Comparison of ENCODE assay signal across 34 cellular contexts in the genomic region with DNA sequence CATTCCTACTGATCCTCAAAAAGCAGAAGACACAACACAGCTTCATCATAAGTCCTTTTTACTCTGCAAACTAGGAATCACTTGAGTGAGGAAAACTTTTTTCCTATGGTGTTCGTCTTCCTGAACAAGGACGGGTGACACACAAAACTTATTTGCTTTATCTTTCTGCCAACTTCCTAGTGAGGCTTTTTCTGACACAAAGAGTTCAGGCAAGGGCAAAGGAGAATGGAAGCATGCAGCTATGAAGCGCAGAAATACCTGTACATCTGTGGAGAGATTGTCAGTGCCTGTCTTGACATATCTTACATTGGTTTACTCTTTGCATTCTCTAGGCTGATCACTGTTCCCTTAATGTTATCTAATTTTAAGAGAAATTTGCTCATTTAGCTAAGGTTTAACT.
"Had no signal": no experiment of that assay in that cellular context is flagged by ENCODE, and none has a peak within 500 bp of the region (broad histone marks: within the 10 kb centered on the region; RNA-seq: fewer than 3 reads in every experiment).

No MANE protein-coding gene starts in this region.

- DNase-seq: activated effector memory CD4-positive, alpha-beta T cell treated with anti-CD3 and anti-CD28 coated beads, Interleukin-2, amount 50 U/mL, for 16 hours; activated effector memory CD4-positive, alpha-beta T cell treated with Interleukin-2 at 50 U/mL for 16 hours; activated gamma-delta T cell; activated gamma-delta T cell treated with Interleukin-2 at 50 U/mL for 16 hours; activated naive CD4-positive, alpha-beta T cell; activated naive CD4-positive, alpha-beta T cell treated with anti-CD3 and anti-CD28 coated beads for 36 hours; activated naive CD4-positive, alpha-beta T cell treated with anti-CD3 and anti-CD28 coated beads, Interleukin-2, amount 10 ng/mL, durations not matched to agents 7 days and 5 days; activated naive CD4-positive, alpha-beta T cell treated with anti-CD3 and anti-CD28 coated beads, Interleukin-2, amount 50 U/mL, for 16 hours; activated naive CD4-positive, alpha-beta T cell treated with Interleukin-2 at 50 U/mL for 16 hours; activated naive CD8-positive, alpha-beta T cell treated with anti-CD3 and anti-CD28 coated beads for 36 hours; activated naive CD8-positive, alpha-beta T cell treated with anti-CD3 and anti-CD28 coated beads, Interleukin-2, amount 10 ng/mL, durations not matched to agents 7 days and 5 days; activated naive CD8-positive, alpha-beta T cell treated with anti-CD3 and anti-CD28 coated beads, Interleukin-2, amount 50 U/mL, for 24 hours; activated T-cell treated with anti-CD3 and anti-CD28 coated beads, Interleukin-2, amount 50 U/mL, for 1 hour; activated T-cell treated with anti-CD3 and anti-CD28 coated beads, Interleukin-2, amount 50 U/mL, for 24 hours; activated T-cell treated with anti-CD3 and anti-CD28 coated beads, Interleukin-2, amount 50 U/mL, for 4 hours; activated T-cell treated with anti-CD3 and anti-CD28 coated beads, Interleukin-2, amount 50 U/mL, for 48 hours; activated T-cell treated with anti-CD3 and anti-CD28 coated beads, Interleukin-2, amount 50 U/mL, for 72 hours; adrenal gland; amniotic stem cell; amygdala; anterior cingulate cortex; aorta; body of pancreas; brain microvascular endothelial cell; caudate nucleus; central memory CD4-positive, alpha-beta T cell; cerebellar nuclear complex had no signal

- H3K36me3 ChIP-seq: adrenal gland, ascending aorta, brain microvascular endothelial cell, breast epithelium, cardiac muscle cell had no signal

- H3K27ac ChIP-seq: adrenal gland, ascending aorta, body of pancreas, brain microvascular endothelial cell, breast epithelium, cardiac muscle cell had no signal

- H3K4me3 ChIP-seq: adrenal gland, ascending aorta, body of pancreas, breast epithelium, cardiac muscle cell had no signal

- H3K27me3 ChIP-seq: adrenal gland, ascending aorta, body of pancreas, brain microvascular endothelial cell, breast epithelium, cardiac muscle cell had no signal

- FAIRE-seq: astrocyte, bronchial epithelial cell had no signal

- ATAC-seq: activated naive CD4-positive, alpha-beta T cell treated with anti-CD3 and anti-CD28 coated beads, Interleukin-2, amount 50 U/mL, for 72 hours; activated naive CD8-positive, alpha-beta T cell treated with anti-CD3 and anti-CD28 coated beads, Interleukin-2, amount 50 U/mL, for 24 hours; activated T-cell treated with anti-CD3 and anti-CD28 coated beads, Interleukin-2, amount 50 U/mL, for 4 hours; activated T-cell treated with anti-CD3 and anti-CD28 coated beads, Interleukin-2, amount 50 U/mL, for 72 hours; activated T-helper 17 cell treated with anti-CD3 and anti-CD28 coated beads, Interleukin-2, amount 50 U/mL, for 72 hours; body of pancreas had no signal

- H3K4me1 ChIP-seq: adrenal gland, ascending aorta, body of pancreas, breast epithelium had no signal

- H3K9me3 ChIP-seq: adrenal gland, ascending aorta, body of pancreas, breast epithelium had no signal
